ENCODE assay signal across 1 cellular context in the genomic region with DNA sequence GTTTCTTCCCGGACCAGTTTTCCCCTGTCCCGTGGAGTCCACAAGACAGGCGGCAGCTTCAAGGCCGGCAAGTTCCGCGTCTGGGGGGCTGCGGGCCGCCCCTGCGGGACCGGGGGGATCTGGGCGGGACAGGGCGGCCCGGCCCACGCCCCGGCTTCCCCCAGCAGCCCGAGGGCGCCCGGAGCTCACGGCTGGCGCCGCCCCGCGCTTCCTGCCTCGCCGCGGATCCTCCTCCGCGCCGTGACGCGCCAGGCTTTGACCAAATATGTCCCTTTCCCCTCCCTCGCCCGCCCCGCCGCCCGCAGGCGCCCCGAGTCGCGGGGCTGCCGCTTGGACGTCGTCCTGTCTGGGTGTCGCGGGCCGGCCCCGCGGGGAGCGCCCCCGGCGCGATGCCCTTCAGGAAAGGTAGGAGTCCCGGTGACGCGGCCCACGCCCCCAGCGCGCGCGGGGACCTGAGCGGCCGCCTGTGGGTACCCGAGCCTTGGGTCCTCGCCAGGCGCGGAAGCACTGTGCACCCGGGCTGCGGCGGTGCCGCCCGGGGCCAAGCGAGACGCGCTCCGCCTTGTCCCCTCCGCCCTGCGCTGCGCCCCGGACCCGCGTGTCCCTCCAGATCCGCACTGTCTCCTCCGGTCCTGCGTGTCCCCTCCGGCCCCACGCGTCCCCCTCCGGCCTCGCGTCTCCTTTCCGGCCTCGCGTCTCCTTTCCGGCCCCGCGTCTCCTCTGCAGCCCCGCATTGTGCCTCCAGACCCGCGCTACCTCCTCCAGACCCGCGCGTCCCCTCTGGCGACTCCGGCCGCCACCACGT.
TF ChIP-seq lines count a peak whose summit lies in the region.

No MANE protein-coding gene starts in this region.

TF ChIP-seq in K562, 482 proteins besides CTCF, POLR2A, EP300 and RAD21 (continued from another document and continues in another):
- TF ChIP-seq, protein P1, sequence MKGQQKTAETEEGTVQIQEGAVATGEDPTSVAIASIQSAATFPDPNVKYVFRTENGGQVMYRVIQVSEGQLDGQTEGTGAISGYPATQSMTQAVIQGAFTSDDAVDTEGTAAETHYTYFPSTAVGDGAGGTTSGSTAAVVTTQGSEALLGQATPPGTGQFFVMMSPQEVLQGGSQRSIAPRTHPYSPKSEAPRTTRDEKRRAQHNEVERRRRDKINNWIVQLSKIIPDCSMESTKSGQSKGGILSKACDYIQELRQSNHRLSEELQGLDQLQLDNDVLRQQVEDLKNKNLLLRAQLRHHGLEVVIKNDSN (CRISPR knock-in tag; IDR thresholded peaks at IDR 0.05): peak; percentile 77
- peak; percentile 73 for TF ChIP-seq CHD1 (IDR thresholded peaks at IDR 0.05; ENCODE audit: low read length)
- TF ChIP-seq, protein P2, sequence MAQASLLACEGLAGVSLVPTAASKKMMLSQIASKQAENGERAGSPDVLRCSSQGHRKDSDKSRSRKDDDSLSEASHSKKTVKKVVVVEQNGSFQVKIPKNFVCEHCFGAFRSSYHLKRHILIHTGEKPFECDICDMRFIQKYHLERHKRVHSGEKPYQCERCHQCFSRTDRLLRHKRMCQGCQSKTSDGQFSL (CRISPR knock-in tag; IDR thresholded peaks at IDR 0.05): no peak
- TF ChIP-seq, protein P2 (tag; IDR thresholded peaks at IDR 0.05): no peak
- TF ChIP-seq USF2 (CRISPR knock-in tag; IDR thresholded peaks at IDR 0.05): peak; percentile 63; the same call in 1 of the 2 replicates
- no peak for TF ChIP-seq THRA (IDR thresholded peaks at IDR 0.05)
- peak; percentile 28 for TF ChIP-seq RNF2 (IDR thresholded peaks at IDR 0.05)
- TF ChIP-seq, protein P3, sequence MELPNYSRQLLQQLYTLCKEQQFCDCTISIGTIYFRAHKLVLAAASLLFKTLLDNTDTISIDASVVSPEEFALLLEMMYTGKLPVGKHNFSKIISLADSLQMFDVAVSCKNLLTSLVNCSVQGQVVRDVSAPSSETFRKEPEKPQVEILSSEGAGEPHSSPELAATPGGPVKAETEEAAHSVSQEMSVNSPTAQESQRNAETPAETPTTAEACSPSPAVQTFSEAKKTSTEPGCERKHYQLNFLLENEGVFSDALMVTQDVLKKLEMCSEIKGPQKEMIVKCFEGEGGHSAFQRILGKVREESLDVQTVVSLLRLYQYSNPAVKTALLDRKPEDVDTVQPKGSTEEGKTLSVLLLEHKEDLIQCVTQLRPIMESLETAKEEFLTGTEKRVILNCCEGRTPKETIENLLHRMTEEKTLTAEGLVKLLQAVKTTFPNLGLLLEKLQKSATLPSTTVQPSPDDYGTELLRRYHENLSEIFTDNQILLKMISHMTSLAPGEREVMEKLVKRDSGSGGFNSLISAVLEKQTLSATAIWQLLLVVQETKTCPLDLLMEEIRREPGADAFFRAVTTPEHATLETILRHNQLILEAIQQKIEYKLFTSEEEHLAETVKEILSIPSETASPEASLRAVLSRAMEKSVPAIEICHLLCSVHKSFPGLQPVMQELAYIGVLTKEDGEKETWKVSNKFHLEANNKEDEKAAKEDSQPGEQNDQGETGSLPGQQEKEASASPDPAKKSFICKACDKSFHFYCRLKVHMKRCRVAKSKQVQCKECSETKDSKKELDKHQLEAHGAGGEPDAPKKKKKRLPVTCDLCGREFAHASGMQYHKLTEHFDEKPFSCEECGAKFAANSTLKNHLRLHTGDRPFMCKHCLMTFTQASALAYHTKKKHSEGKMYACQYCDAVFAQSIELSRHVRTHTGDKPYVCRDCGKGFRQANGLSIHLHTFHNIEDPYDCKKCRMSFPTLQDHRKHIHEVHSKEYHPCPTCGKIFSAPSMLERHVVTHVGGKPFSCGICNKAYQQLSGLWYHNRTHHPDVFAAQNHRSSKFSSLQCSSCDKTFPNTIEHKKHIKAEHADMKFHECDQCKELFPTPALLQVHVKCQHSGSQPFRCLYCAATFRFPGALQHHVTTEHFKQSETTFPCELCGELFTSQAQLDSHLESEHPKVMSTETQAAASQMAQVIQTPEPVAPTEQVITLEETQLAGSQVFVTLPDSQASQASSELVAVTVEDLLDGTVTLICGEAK (IDR thresholded peaks at IDR 0.05): peak; percentile 50; the same call in 1 of the 2 replicates
- TF ChIP-seq, protein P3 (CRISPR knock-in tag; IDR thresholded peaks at IDR 0.05): no peak
- no peak for TF ChIP-seq MEIS2 (IDR thresholded peaks at IDR 0.05; ENCODE audit: partially characterized antibody)
- TF ChIP-seq NFRKB (IDR thresholded peaks at IDR 0.05; ENCODE audit: low read depth): peak; percentile 33; the same call in 1 of the 2 replicates
- TF ChIP-seq ZFP91 (CRISPR knock-in tag; IDR thresholded peaks at IDR 0.05): 0 out of 2 replicates have a peak, but pooled peaks have one; percentile 34
- no peak for TF ChIP-seq PPARD (CRISPR knock-in tag; IDR thresholded peaks at IDR 0.05)
- peak; percentile 62 for TF ChIP-seq CCNT2 (IDR thresholded peaks at IDR 0.05; ENCODE audit: borderline replicate concordance, extremely low read depth, insufficient read length, low read depth, low read length)
- TF ChIP-seq CXXC5 (CRISPR knock-in tag; IDR thresholded peaks at IDR 0.05): peak; percentile 85; the same call in 1 of the 2 replicates
- TF ChIP-seq, protein P4, sequence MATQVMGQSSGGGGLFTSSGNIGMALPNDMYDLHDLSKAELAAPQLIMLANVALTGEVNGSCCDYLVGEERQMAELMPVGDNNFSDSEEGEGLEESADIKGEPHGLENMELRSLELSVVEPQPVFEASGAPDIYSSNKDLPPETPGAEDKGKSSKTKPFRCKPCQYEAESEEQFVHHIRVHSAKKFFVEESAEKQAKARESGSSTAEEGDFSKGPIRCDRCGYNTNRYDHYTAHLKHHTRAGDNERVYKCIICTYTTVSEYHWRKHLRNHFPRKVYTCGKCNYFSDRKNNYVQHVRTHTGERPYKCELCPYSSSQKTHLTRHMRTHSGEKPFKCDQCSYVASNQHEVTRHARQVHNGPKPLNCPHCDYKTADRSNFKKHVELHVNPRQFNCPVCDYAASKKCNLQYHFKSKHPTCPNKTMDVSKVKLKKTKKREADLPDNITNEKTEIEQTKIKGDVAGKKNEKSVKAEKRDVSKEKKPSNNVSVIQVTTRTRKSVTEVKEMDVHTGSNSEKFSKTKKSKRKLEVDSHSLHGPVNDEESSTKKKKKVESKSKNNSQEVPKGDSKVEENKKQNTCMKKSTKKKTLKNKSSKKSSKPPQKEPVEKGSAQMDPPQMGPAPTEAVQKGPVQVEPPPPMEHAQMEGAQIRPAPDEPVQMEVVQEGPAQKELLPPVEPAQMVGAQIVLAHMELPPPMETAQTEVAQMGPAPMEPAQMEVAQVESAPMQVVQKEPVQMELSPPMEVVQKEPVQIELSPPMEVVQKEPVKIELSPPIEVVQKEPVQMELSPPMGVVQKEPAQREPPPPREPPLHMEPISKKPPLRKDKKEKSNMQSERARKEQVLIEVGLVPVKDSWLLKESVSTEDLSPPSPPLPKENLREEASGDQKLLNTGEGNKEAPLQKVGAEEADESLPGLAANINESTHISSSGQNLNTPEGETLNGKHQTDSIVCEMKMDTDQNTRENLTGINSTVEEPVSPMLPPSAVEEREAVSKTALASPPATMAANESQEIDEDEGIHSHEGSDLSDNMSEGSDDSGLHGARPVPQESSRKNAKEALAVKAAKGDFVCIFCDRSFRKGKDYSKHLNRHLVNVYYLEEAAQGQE (CRISPR knock-in tag; IDR thresholded peaks at IDR 0.05; ENCODE audit: low read depth): 0 out of 2 replicates have a peak, but pooled peaks have one; percentile 25
- TF ChIP-seq ZNF124 (CRISPR knock-in tag; IDR thresholded peaks at IDR 0.05): no peak
- TF ChIP-seq ZBTB1 (CRISPR knock-in tag; IDR thresholded peaks at IDR 0.05; ENCODE audit: borderline replicate concordance, low read depth): no peak
- TF ChIP-seq PHB (CRISPR knock-in tag; IDR thresholded peaks at IDR 0.05): no peak
- peak; percentile 49; the same call in 1 of the 2 replicates for TF ChIP-seq ETV1 (tag; conservative IDR thresholded peaks at IDR 0.05; ENCODE audit: low read depth)
- TF ChIP-seq KLF1 (tag; IDR thresholded peaks at IDR 0.05): peak; percentile 93; the same call in 1 of the 2 replicates
- TF ChIP-seq CTBP1 (IDR thresholded peaks at IDR 0.05; ENCODE audit: borderline replicate concordance): peak; percentile 88
- TF ChIP-seq HDAC1 (IDR thresholded peaks at IDR 0.05): peak in 1 of 2 experiments; percentile 58; a peak in 2 of 4 replicates
- peak; percentile 71; the same call in 1 of the 2 replicates for TF ChIP-seq PHF8 (IDR thresholded peaks at IDR 0.05; ENCODE audit: borderline replicate concordance, low read length)
- TF ChIP-seq GABPA (tag; conservative IDR thresholded peaks at IDR 0.05; ENCODE audit: low read depth): peak; percentile 56
- TF ChIP-seq RNF219 (CRISPR knock-in tag; IDR thresholded peaks at IDR 0.05): no peak
- TF ChIP-seq KDM5B (IDR thresholded peaks at IDR 0.05; ENCODE audit: insufficient replicate concordance, low read depth, low read length): peak; percentile 75
- peak; percentile 26 for TF ChIP-seq HNRNPLL (IDR thresholded peaks at IDR 0.05; ENCODE audit: low read depth, low read length, poor library complexity, severe bottlenecking)
- TF ChIP-seq, protein P5, sequence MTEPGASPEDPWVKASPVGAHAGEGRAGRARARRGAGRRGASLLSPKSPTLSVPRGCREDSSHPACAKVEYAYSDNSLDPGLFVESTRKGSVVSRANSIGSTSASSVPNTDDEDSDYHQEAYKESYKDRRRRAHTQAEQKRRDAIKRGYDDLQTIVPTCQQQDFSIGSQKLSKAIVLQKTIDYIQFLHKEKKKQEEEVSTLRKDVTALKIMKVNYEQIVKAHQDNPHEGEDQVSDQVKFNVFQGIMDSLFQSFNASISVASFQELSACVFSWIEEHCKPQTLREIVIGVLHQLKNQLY (CRISPR knock-in tag; conservative IDR thresholded peaks at IDR 0.05): 0 out of 4 replicates have a peak, but pooled peaks of 1 of the 2 experiments have one; percentile 46
